In genomic region chr9:123269316-123269715, GRCh38 we compare ENCODE assay signal across 9 cellular contexts. TPM values are rescaled to one million over a fixed set of nuclear protein-coding genes. Genes with fewer than 3 reads are reported as not detected.
DNase-seq lines count a peak whose midpoint lies in the region; ATAC-seq, FAIRE-seq and TF ChIP-seq lines count a peak whose summit lies in the region.
"Had no signal": no experiment of that assay in that cellular context is flagged by ENCODE, and none has a peak within 500 bp of the region (broad histone marks: within the 10 kb centered on the region; RNA-seq: fewer than 3 reads in every experiment).

No MANE protein-coding gene starts in this region.

- H3K27ac Mint-ChIP-seq in activated CD4-positive, alpha-beta T cell treated with anti-CD3 and anti-CD28 coated beads, Interleukin-2, amount 10 ng/mL, durations not matched to agents 24 days and 14 days: no peak overlapping the region
- H3K27ac Mint-ChIP-seq in activated CD8-positive, alpha-beta T cell treated with anti-CD3 and anti-CD28 coated beads, Interleukin-2, amount 10 ng/mL, durations not matched to agents 7 days and 5 days: no peak overlapping the region

- no peaks in the 10 kb centered on the region for H3K9me3 Mint-ChIP-seq in activated CD4-positive, alpha-beta T cell treated with anti-CD3 and anti-CD28 coated beads, Interleukin-2, amount 10 ng/mL, durations not matched to agents 24 days and 14 days
- H3K9me3 Mint-ChIP-seq in activated CD8-positive, alpha-beta T cell treated with anti-CD3 and anti-CD28 coated beads, Interleukin-2, amount 10 ng/mL, durations not matched to agents 7 days and 5 days (ENCODE audit: insufficient read depth): no peaks in the 10 kb centered on the region

- H3K27ac ChIP-seq in keratinocyte (ENCODE audit: control insufficient read depth, insufficient read depth, low read length): no peak overlapping the region
- H3K27ac ChIP-seq in temporal lobe (ENCODE audit: low read depth, low read length): peak overlapping the region; percentile 64

- peak overlapping the region; percentile 78 for H3K4me3 Mint-ChIP-seq in activated CD4-positive, alpha-beta T cell treated with anti-CD3 and anti-CD28 coated beads, Interleukin-2, amount 10 ng/mL, durations not matched to agents 24 days and 14 days
- peak overlapping the region; percentile 71 for H3K4me3 Mint-ChIP-seq in activated CD8-positive, alpha-beta T cell treated with anti-CD3 and anti-CD28 coated beads, Interleukin-2, amount 10 ng/mL, durations not matched to agents 7 days and 5 days

- POLR2A ChIA-PET in activated CD8-positive, alpha-beta T cell treated with anti-CD3 and anti-CD28 coated beads, Interleukin-2, amount 10 ng/mL, durations not matched to agents 7 days and 5 days (lab: Charles Lee): interaction anchor here (0.9 to 1.3 kb wide), 2 partner anchors 36 to 70 kb away, joined by 3 to 4 read pairs; no protein-coding TSS in a partner anchor

- no peaks in the 10 kb centered on the region for H4K20me1 ChIP-seq in keratinocyte (ENCODE audit: control insufficient read depth, extremely low read depth, insufficient read depth, low read length)

- H3K27me3 Mint-ChIP-seq in activated CD4-positive, alpha-beta T cell treated with anti-CD3 and anti-CD28 coated beads, Interleukin-2, amount 10 ng/mL, durations not matched to agents 24 days and 14 days: peaks cover 13% of the 10 kb centered on the region
- H3K27me3 Mint-ChIP-seq in activated CD8-positive, alpha-beta T cell treated with anti-CD3 and anti-CD28 coated beads, Interleukin-2, amount 10 ng/mL, durations not matched to agents 7 days and 5 days (ENCODE audit: low read depth): peaks cover 3% of the 10 kb centered on the region

- peak overlapping the region; percentile 84 for H3K4me2 ChIP-seq in keratinocyte (ENCODE audit: control insufficient read depth, extremely low read depth, insufficient read depth, low read depth, low read length)

- peak overlapping the region; percentile 85 for H2AFZ ChIP-seq in keratinocyte (ENCODE audit: control insufficient read depth, low read length)

- ATAC-seq in activated CD8-positive, alpha-beta T cell treated with anti-CD3 and anti-CD28 coated beads, Interleukin-2, amount 10 ng/mL, durations not matched to agents 7 days and 5 days: no peak
- ATAC-seq in GM18868 (IDR thresholded peaks at IDR 0.05; ENCODE audit: unreplicated experiment): no peak
- ATAC-seq in HG03457 (IDR thresholded peaks at IDR 0.05; ENCODE audit: unreplicated experiment): no peak

- peaks cover 29% of the 10 kb centered on the region for H3K4me1 Mint-ChIP-seq in activated CD4-positive, alpha-beta T cell treated with anti-CD3 and anti-CD28 coated beads, Interleukin-2, amount 10 ng/mL, durations not matched to agents 24 days and 14 days
- peaks cover 26% of the 10 kb centered on the region for H3K4me1 Mint-ChIP-seq in activated CD8-positive, alpha-beta T cell treated with anti-CD3 and anti-CD28 coated beads, Interleukin-2, amount 10 ng/mL, durations not matched to agents 7 days and 5 days (ENCODE audit: low read depth)

- H3K36me3 ChIP-seq in keratinocyte (ENCODE audit: control insufficient read depth in 2 of 2, extremely low read depth in 1 of 2, insufficient read depth in 2 of 2, low read length in 2 of 2): no peaks in the 10 kb centered on the region

- H3K9me1 ChIP-seq in keratinocyte (ENCODE audit: control insufficient read depth, extremely low read depth, insufficient read depth, low read length): no peaks in the 10 kb centered on the region

- no peak for DNase-seq in activated CD4-positive, alpha-beta T cell treated with anti-CD3 and anti-CD28 coated beads, Interleukin-2, amount 10 ng/mL, durations not matched to agents 24 days and 14 days
- DNase-seq in activated CD4-positive, alpha-beta T cell treated with anti-CD3 and anti-CD28 coated beads, Interleukin-2, amount 50 U/mL, for 1 hour: no peak
- no peak for DNase-seq in activated CD8-positive, alpha-beta T cell treated with anti-CD3 and anti-CD28 coated beads, Interleukin-2, amount 10 ng/mL, durations not matched to agents 7 days and 5 days
- DNase-seq in keratinocyte (ENCODE audit: low read depth, low spot score): no peak
- DNase-seq in effector CD4-positive, alpha-beta T cell: no peak

- peak overlapping the region; percentile 44 to 79 (median 69) for H3K4me3 ChIP-seq in keratinocyte (ENCODE audit: control insufficient read depth in 2 of 3, extremely low read depth in 1 of 3, insufficient read depth in 2 of 3, low read depth in 1 of 3, low read length in 3 of 3)

- H3K9ac ChIP-seq in keratinocyte (ENCODE audit: control insufficient read depth, extremely low read depth, insufficient read depth, low read length): no peak overlapping the region

- intact Hi-C loops in activated CD4-positive, alpha-beta T cell treated with anti-CD3 and anti-CD28 coated beads, Interleukin-2, amount 10 ng/mL, durations not matched to agents 24 days and 14 days (cut with micrococcal nuclease): loop anchor here (2.0 to 5.0 kb wide), 2 partner anchors 33 to 45 kb away; no protein-coding TSS in a partner anchor

- TF ChIP-seq CTCF in keratinocyte (optimal IDR thresholded peaks at IDR 0.05 in 1 of 3, IDR thresholded peaks at IDR 0.05 in 1 of 3, conservative IDR thresholded peaks at IDR 0.05 in 1 of 3; ENCODE audit: extremely low read depth in 1 of 3, insufficient read depth in 2 of 3, low read length in 3 of 3): no peak

- no peak for FAIRE-seq in keratinocyte (lab: Jason Lieb, UNC)
- FAIRE-seq: colon had no signal

- no peaks in the 10 kb centered on the region for H3K36me3 Mint-ChIP-seq in activated CD4-positive, alpha-beta T cell treated with anti-CD3 and anti-CD28 coated beads, Interleukin-2, amount 10 ng/mL, durations not matched to agents 24 days and 14 days (ENCODE audit: low read depth)
- no peaks in the 10 kb centered on the region for H3K36me3 Mint-ChIP-seq in activated CD8-positive, alpha-beta T cell treated with anti-CD3 and anti-CD28 coated beads, Interleukin-2, amount 10 ng/mL, durations not matched to agents 7 days and 5 days (ENCODE audit: low read depth)

- dilution Hi-C loops in keratinocyte (cut with MboI; ENCODE audit: extremely low pct_ligation_motif_present, low sequenced_read_pairs): no loop called here

- no peaks in the 10 kb centered on the region for H3K27me3 ChIP-seq in keratinocyte (ENCODE audit: control insufficient read depth, extremely low read depth, insufficient read depth, low read length)

- no peaks in the 10 kb centered on the region for H3K9me3 ChIP-seq in keratinocyte (ENCODE audit: control insufficient read depth, low read depth, low read length)

- peaks cover 5% of the 10 kb centered on the region for H3K4me1 ChIP-seq in keratinocyte (ENCODE audit: control insufficient read depth, extremely low read depth, insufficient read depth, low read length)

- no peaks in the 10 kb centered on the region for H3K79me2 ChIP-seq in keratinocyte (ENCODE audit: control insufficient read depth, insufficient read depth, low read length)

- CTCF ChIA-PET in activated CD8-positive, alpha-beta T cell treated with anti-CD3 and anti-CD28 coated beads, Interleukin-2, amount 10 ng/mL, durations not matched to agents 7 days and 5 days (lab: Charles Lee): interaction anchor here (0.6 to 2.2 kb wide), 9 partner anchors 13 to 968 kb away, joined by 3 to 9 read pairs (median 4); no protein-coding TSS in a partner anchor

RNA-seq across cellular contexts. Expression of gene STRBP, which starts 0.9 kb away (rescaled TPM):
- total RNA-seq in activated CD4-positive, alpha-beta T cell treated with anti-CD3 and anti-CD28 coated beads, Interleukin-2, amount 10 ng/mL, durations not matched to agents 24 days and 14 days: 25.1 and 25.8 TPM in 2 replicates
- 10 to 100 TPM; 26.1 to 26.5 TPM for total RNA-seq in activated CD8-positive, alpha-beta T cell treated with anti-CD3 and anti-CD28 coated beads, Interleukin-2, amount 10 ng/mL, durations not matched to agents 7 days and 5 days
- 7.4 to 11.3 TPM (median 7.5 TPM) in 3 replicates for polyA plus RNA-seq in keratinocyte
- polyA plus RNA-seq in keratinocyte (2011; ENCODE audit: low read depth): 36.2 TPM
- 7.3 and 12.9 TPM in 2 replicates for polyA plus RNA-seq in keratinocyte (2011; cell fraction: cytosol; rRNA removed)
- 8.1 and 8.5 TPM in 2 replicates for polyA plus RNA-seq in keratinocyte (2011; cell fraction: nucleus; rRNA removed)
- 9.7 and 14.2 TPM in 2 replicates for polyA plus RNA-seq in keratinocyte (2012; ENCODE audit: low replicate concordance)
- 5.8 to 7.6 TPM (median 6.9 TPM) in 3 replicates for polyA minus RNA-seq in keratinocyte
- 11.1 TPM for polyA minus RNA-seq in keratinocyte (2011; cell fraction: cytosol; rRNA and poly(A)+ RNA removed)
- 4.6 and 5.7 TPM in 2 replicates for polyA minus RNA-seq in keratinocyte (2011; cell fraction: nucleus; rRNA and poly(A)+ RNA removed)
- total RNA-seq in temporal lobe: 69.1 TPM
